Comparison of ENCODE assay signal across 8 cellular contexts in the genomic region with DNA sequence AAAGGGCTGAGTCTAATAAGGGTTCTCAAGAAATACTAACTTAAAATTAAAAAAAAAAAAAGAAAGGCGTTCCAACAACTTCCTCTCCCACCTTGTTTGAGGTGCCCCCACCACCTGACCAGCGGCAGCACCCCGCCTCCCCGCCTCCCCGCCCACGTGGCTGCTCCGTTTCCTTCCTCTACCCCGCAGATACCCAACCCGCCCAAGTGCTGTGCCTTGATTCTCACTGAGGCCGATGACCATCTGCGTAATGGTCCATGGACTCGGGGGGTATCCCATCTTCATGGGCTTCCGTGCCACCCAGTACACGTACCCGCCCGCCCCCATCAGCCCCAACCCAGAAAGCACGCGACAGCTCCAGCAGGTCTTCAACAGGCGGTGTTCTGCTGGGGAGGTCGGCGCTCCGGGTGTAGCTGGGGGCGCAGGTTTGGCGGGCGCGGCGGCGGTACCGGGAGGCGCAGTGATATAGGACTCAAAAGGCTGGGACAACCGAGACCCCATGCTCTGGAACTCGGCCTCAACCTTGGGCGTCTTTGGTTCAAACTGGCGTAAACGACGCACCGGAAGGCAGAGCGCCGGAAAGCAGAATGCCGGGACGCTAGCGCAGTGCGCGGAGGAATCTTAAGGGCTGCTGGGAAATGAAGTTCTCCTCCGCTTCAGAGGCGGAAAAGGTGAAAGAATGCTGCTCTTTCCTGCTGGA. TPM values are rescaled to one million over a fixed set of nuclear protein-coding genes. Genes with fewer than 3 reads are reported as not detected.
DNase-seq lines count a peak whose midpoint lies in the region; ATAC-seq, FAIRE-seq and TF ChIP-seq lines count a peak whose summit lies in the region.

A gene with protein sequence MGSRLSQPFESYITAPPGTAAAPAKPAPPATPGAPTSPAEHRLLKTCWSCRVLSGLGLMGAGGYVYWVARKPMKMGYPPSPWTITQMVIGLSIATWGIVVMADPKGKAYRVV (minus strand): TSS at position 545 of the 700 bp plus-strand sequence. CDS start 44 bp downstream, at position 501.

- FAIRE-seq in GM19239 (lab: Jason Lieb, UNC): peak; percentile 99

- H3K27ac Mint-ChIP-seq in activated CD8-positive, alpha-beta T cell treated with anti-CD3 and anti-CD28 coated beads for 36 hours: peak within 1 kb of the TSS; percentile 97

- DNase-seq in GM19239 (ENCODE audit: insufficient read length, low spot score): peak; percentile 69
- DNase-seq in NCI-H69 (lab: John Stamatoyannopoulos, UW): peak; percentile 98
- peak; percentile 84 for DNase-seq in activated CD8-positive, alpha-beta T cell treated with anti-CD3 and anti-CD28 coated beads for 36 hours
- DNase-seq in effector CD4-positive, alpha-beta T cell: peak; percentile 62
- peak; percentile 85 for DNase-seq in lung (ENCODE audit: low spot score)
- peak; percentile 57 to 66 (median 57) for DNase-seq in stimulated activated CD4-positive, alpha-beta T cell treated with anti-CD3 and anti-CD28 coated beads, TNF-alpha, amount 100 ng/mL, for 4 hours (ENCODE audit: low read depth in 3 of 3)

- peaks cover 30% of the 10 kb centered on the region for H3K4me1 Mint-ChIP-seq in activated CD8-positive, alpha-beta T cell treated with anti-CD3 and anti-CD28 coated beads for 36 hours (ENCODE audit: low read depth)

- no peaks in the 10 kb centered on the region for H3K9me3 ChIP-seq in BLaER1 treated with 17β-estradiol and CSF1 and Interleukin-3, amounts not matched to agents 10 nM and 100 nM (replicated peaks in 1 of 11)
- no peaks in the 10 kb centered on the region for H3K9me3 ChIP-seq in lung (ENCODE audit: control insufficient read depth in 2 of 2, insufficient read depth in 1 of 2, low read length in 1 of 2)

- ATAC-seq in HG03460 (IDR thresholded peaks at IDR 0.05; ENCODE audit: unreplicated experiment): peak; percentile 94
- ATAC-seq in activated CD8-positive, alpha-beta T cell treated with anti-CD3 and anti-CD28 coated beads for 36 hours: peak; percentile 93
- ATAC-seq in lung (ENCODE audit: insufficient read depth, low FRiP score): peak; percentile 98

- H4K20me1 ChIP-seq in BLaER1 treated with 17β-estradiol and CSF1 and Interleukin-3, amounts not matched to agents 10 nM and 100 nM: peaks cover 0 to 2% (median 0%) of the 10 kb centered on the region in 11 experiments; a peak in 2 of 22 replicates

- peaks cover 8 to 31% (median 10%) of the 10 kb centered on the region in 10 experiments for H3K4me1 ChIP-seq in BLaER1 treated with 17β-estradiol and CSF1 and Interleukin-3, amounts not matched to agents 10 nM and 100 nM
- H3K4me1 ChIP-seq in lung (ENCODE audit: control insufficient read depth in 2 of 2, insufficient read depth in 2 of 2, low read length in 2 of 2): peaks cover 0 to 9% of the 10 kb centered on the region in 2 donors

- H3K36me3 ChIP-seq in BLaER1 treated with 17β-estradiol and CSF1 and Interleukin-3, amounts not matched to agents 10 nM and 100 nM: peaks cover 28 to 35% (median 31%) of the 10 kb centered on the region in 11 experiments
- H3K36me3 ChIP-seq in lung (ENCODE audit: control insufficient read depth in 2 of 2, insufficient read depth in 2 of 2, low read length in 2 of 2): peaks cover 7 to 8% of the 10 kb centered on the region in 2 donors

- CTCF ChIA-PET in activated CD8-positive, alpha-beta T cell treated with anti-CD3 and anti-CD28 coated beads for 36 hours (lab: Charles Lee): no interaction called here

- H3K4me2 ChIP-seq in BLaER1 treated with 17β-estradiol and CSF1 and Interleukin-3, amounts not matched to agents 10 nM and 100 nM: peak within 1 kb of the TSS; percentile 85 to 100 (median 91)

- peaks cover 31% of the 10 kb centered on the region for H3K36me3 Mint-ChIP-seq in activated CD8-positive, alpha-beta T cell treated with anti-CD3 and anti-CD28 coated beads for 36 hours (ENCODE audit: low read depth)

- H3K27ac ChIP-seq in BLaER1 treated with 17β-estradiol and CSF1 and Interleukin-3, amounts not matched to agents 10 nM and 100 nM: peak within 1 kb of the TSS; percentile 88 to 96 (median 91)
- H3K27ac ChIP-seq in lung (ENCODE audit: low read depth in 1 of 2, low read length in 1 of 2): peak within 1 kb of the TSS; percentile 87 to 96

- POLR2A ChIA-PET in activated CD8-positive, alpha-beta T cell treated with anti-CD3 and anti-CD28 coated beads for 36 hours (lab: Charles Lee): interaction anchor here (1.0 to 1.1 kb wide), 2 partner anchors 11 to 34 kb away, joined by 3 to 4 read pairs; no protein-coding TSS in a partner anchor

- H3K27me3 ChIP-seq in BLaER1 treated with 17β-estradiol and CSF1 and Interleukin-3, amounts not matched to agents 10 nM and 100 nM: no peaks in the 10 kb centered on the region
- H3K27me3 ChIP-seq in lung (ENCODE audit: control insufficient read depth, insufficient read depth): no peaks in the 10 kb centered on the region

- peak within 1 kb of the TSS; percentile 87 to 93 (median 91) for H3K9ac ChIP-seq in BLaER1 treated with 17β-estradiol and CSF1 and Interleukin-3, amounts not matched to agents 10 nM and 100 nM

- peak within 1 kb of the TSS; percentile 95 for H3K4me3 Mint-ChIP-seq in activated CD8-positive, alpha-beta T cell treated with anti-CD3 and anti-CD28 coated beads for 36 hours

- no peaks in the 10 kb centered on the region for H3K27me3 Mint-ChIP-seq in activated CD8-positive, alpha-beta T cell treated with anti-CD3 and anti-CD28 coated beads for 36 hours

- intact Hi-C loops in activated CD8-positive, alpha-beta T cell treated with anti-CD3 and anti-CD28 coated beads for 36 hours (cut with micrococcal nuclease): loop anchor here (5.0 kb wide), 1 partner anchor 178 kb away; no protein-coding TSS in a partner anchor

- H3K4me3 ChIP-seq in BLaER1 treated with 17β-estradiol and CSF1 and Interleukin-3, amounts not matched to agents 10 nM and 100 nM: peak within 1 kb of the TSS; percentile 67 to 87 (median 79)
- H3K4me3 ChIP-seq in lung: peak within 1 kb of the TSS; percentile 99

- H3K9me3 Mint-ChIP-seq in activated CD8-positive, alpha-beta T cell treated with anti-CD3 and anti-CD28 coated beads for 36 hours: no peaks in the 10 kb centered on the region

- 0 to 1% methylated on average over 46 of the region's 46 CpGs for WGBS in lung, 2 donors

- TF ChIP-seq CTCF in activated CD8-positive, alpha-beta T cell treated with anti-CD3 and anti-CD28 coated beads for 36 hours (IDR thresholded peaks at IDR 0.05): no peak
- TF ChIP-seq CTCF in lung (IDR thresholded peaks at IDR 0.05; ENCODE audit: control extremely low read depth, extremely low read depth): no peak

RNA-seq across cellular contexts. Expression of the gene that starts here (rescaled TPM):
- 10 to 100 TPM; 58.6 to 61.0 TPM for total RNA-seq in activated CD8-positive, alpha-beta T cell treated with anti-CD3 and anti-CD28 coated beads for 36 hours
- total RNA-seq in lung: 10 to 100 TPM; 14.5 to 37.6 TPM
- polyA plus RNA-seq in lung: 10 to 100 TPM; 12.0 to 12.6 TPM

Comparison
In these comparisons a context has a peak if more than half of its experiments do, and no peak if none do; other contexts are left out.
1. Peak in every context shown above with its lines: DNase-seq, ATAC-seq, H3K4me3 ChIP-seq and H3K27ac ChIP-seq.